Comparison of ENCODE assay signal across 13 cellular contexts in the genomic region with DNA sequence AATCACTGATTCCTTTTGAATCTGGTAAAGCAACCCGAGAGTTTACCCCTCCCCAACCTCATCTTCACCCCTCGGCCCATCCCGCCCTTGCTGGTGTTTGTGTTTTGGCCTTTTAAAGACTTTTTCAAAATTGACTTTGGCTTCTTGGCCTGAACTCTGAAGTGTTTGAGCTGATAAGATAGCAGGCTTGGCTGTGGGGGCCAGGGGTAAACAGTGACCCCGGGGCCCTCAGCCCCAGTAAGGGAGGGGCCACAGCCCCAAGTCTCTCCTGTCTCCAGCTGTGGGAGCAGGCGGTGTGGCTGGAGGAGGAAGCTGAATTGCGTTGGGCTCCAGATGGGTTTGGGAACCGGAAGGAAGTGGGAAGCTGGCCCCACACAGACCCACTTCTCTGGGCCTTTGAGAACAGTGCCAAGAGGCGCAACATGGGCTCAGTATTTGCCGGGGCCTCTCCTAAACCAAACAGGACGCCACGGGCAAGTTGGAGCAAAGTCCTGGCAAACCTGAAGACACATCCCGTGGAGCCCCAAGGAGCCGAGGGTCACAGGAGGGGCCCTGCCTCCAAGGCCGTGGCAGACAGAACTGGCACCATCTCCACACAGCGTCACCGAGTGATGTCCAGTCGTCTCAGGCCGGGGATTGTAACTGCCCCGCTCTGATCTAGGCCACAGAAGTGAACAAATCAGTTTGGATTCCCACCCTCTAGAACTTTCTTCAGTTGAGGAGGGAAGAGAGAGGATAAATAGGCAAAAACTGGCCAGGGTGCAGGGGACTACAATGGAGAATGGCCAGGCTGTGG. TPM values are rescaled to one million over a fixed set of nuclear protein-coding genes. Genes with fewer than 3 reads are reported as not detected.
DNase-seq lines count a peak whose midpoint lies in the region; ATAC-seq and TF ChIP-seq lines count a peak whose summit lies in the region.
"Had no signal": no experiment of that assay in that cellular context is flagged by ENCODE, and none has a peak within 500 bp of the region (broad histone marks: within the 10 kb centered on the region; RNA-seq: fewer than 3 reads in every experiment).

No MANE protein-coding gene starts in this region.

- WGBS in heart left ventricle, 4 donors: 55 to 63% (median 59%) methylated on average over 18 to 19 of the region's 19 CpGs

- DNase-seq in CD1c-positive myeloid dendritic cell (ENCODE audit: extremely low spot score): peak; percentile 45
- DNase-seq in RWPE2 (ENCODE audit: low spot score): no peak
- peak in 4 of 5 donors; percentile 25 to 70 (median 46) for DNase-seq in heart left ventricle
- no peak for DNase-seq in osteoblast (ENCODE audit: insufficient read length, low spot score, missing footprints)
- no peak for DNase-seq in stimulated activated naive CD4-positive, alpha-beta T cell treated with Interleukin-2 at 50 U/mL for 16 hours (lab: John Stamatoyannopoulos, UW)
- no peak for DNase-seq in NCI-H2081 (lab: John Stamatoyannopoulos, UW)
- DNase-seq in HUDEP-2 (lab: John Stamatoyannopoulos, UW; ENCODE audit: unreplicated experiment in 76 of 76): no peak
- no peak for DNase-seq in activated CD4-positive, CD25-positive, alpha-beta regulatory T cell (lab: John Stamatoyannopoulos, UW)
- DNase-seq: BE2C, ovary, SJCRH30, WERI-Rb-1 had no signal

- TF ChIP-seq CTCF in RWPE2 (IDR thresholded peaks at IDR 0.05; ENCODE audit: poor library complexity, severe bottlenecking): no peak
- no peak for TF ChIP-seq CTCF in heart left ventricle (IDR thresholded peaks at IDR 0.05)
- TF ChIP-seq CTCF in osteoblast (IDR thresholded peaks at IDR 0.05; ENCODE audit: extremely low read depth, low read depth, low read length): no peak

- no peaks in the 10 kb centered on the region for H3K79me2 ChIP-seq in osteoblast (ENCODE audit: insufficient read depth, low read length)

- H3K27me3 ChIP-seq in RWPE2 (ENCODE audit: insufficient read depth, poor library complexity, severe bottlenecking): no peaks in the 10 kb centered on the region
- H3K27me3 ChIP-seq in heart left ventricle: no peaks in the 10 kb centered on the region
- no peaks in the 10 kb centered on the region for H3K27me3 ChIP-seq in osteoblast (ENCODE audit: insufficient read depth, low read length)
- H3K27me3 ChIP-seq: BE2C, ovary had no signal

- ATAC-seq in RWPE2 (ENCODE audit: low read depth) (peak; percentile 3; the same call in 2 of the 3 replicates), heart left ventricle (peak in 2 of 4 donors; percentile 9 to 54)

- no peak overlapping the region for H3K4me2 ChIP-seq in osteoblast (ENCODE audit: insufficient read depth, low read length)

- no peak for TF ChIP-seq POLR2A in heart left ventricle (IDR thresholded peaks at IDR 0.05)

- peaks cover 19% of the 10 kb centered on the region for H3K4me1 ChIP-seq in RWPE2 (ENCODE audit: insufficient read depth, poor library complexity, severe bottlenecking)
- H3K4me1 ChIP-seq in heart left ventricle: peaks cover 0 to 49% (median 14%) of the 10 kb centered on the region in 12 donors
- H3K4me1 ChIP-seq in osteoblast (ENCODE audit: insufficient read depth, low read length): peaks cover 11% of the 10 kb centered on the region
- H3K4me1 ChIP-seq: BE2C had no signal

- peak overlapping the region; percentile 26 for H3K27ac ChIP-seq in RWPE2 (ENCODE audit: poor library complexity, severe bottlenecking)
- H3K27ac ChIP-seq in heart left ventricle: peak overlapping the region in 5 of 12 donors; percentile 24 to 49 (median 42)
- no peak overlapping the region for H3K27ac ChIP-seq in osteoblast (ENCODE audit: low read depth, low read length)
- H3K27ac ChIP-seq: ovary, SJCRH30, WERI-Rb-1 had no signal

- no peak overlapping the region for H3K4me3 ChIP-seq in RWPE2 (ENCODE audit: severe bottlenecking)
- H3K4me3 ChIP-seq in heart left ventricle: no peak overlapping the region
- no peak overlapping the region for H3K4me3 ChIP-seq in osteoblast (ENCODE audit: insufficient read depth, low read length)
- H3K4me3 ChIP-seq: GM12878, ovary, SJCRH30 had no signal

- intact Hi-C loops in heart left ventricle (cut with DNase I): loop anchor here in 7 of 10 donors (5.0 to 10.0 kb wide), 5 partner anchors 49 to 171 kb away; no protein-coding TSS in a partner anchor

- no peaks in the 10 kb centered on the region for H3K36me3 ChIP-seq in RWPE2 (ENCODE audit: low read depth)
- no peaks in the 10 kb centered on the region for H3K36me3 ChIP-seq in heart left ventricle
- H3K36me3 ChIP-seq in osteoblast (ENCODE audit: insufficient read depth, low read length): no peaks in the 10 kb centered on the region
- H3K36me3 ChIP-seq: BE2C, ovary, SJCRH30, WERI-Rb-1 had no signal

- H2AFZ ChIP-seq in osteoblast (ENCODE audit: low read length): peak overlapping the region; percentile 10

- H3K9me3 ChIP-seq in RWPE2 (ENCODE audit: severe bottlenecking) (no peaks in the 10 kb centered on the region), heart left ventricle (no peaks in the 10 kb centered on the region), osteoblast (ENCODE audit: low read depth, low read length) (no peaks in the 10 kb centered on the region)
- H3K9me3 ChIP-seq: BE2C, ovary, SJCRH30 had no signal

- no peaks in the 10 kb centered on the region for H4K20me1 ChIP-seq in osteoblast (ENCODE audit: insufficient read depth, low read length)

RNA-seq across cellular contexts. Expression of gene PTPN1, which starts 54.3 kb away (rescaled TPM):
- total RNA-seq in heart left ventricle (10 to 100 TPM; 24.2 to 63.3 (median 32.0) TPM), osteoblast (27.4 and 28.6 TPM in 2 replicates)
- polyA plus RNA-seq in heart left ventricle: 10 to 100 TPM; 18.5 to 93.8 TPM

Comparison
In these comparisons a context has a peak if more than half of its experiments do, and no peak if none do; other contexts are left out.
1. DNase-seq: peak in CD1c-positive myeloid dendritic cell (single experiment) and heart left ventricle (4 of 5); none in RWPE2 (single experiment), osteoblast (single experiment), stimulated activated naive CD4-positive, alpha-beta T cell treated with Interleukin-2 at 50 U/mL for 16 hours (single experiment), NCI-H2081 (0 of 2), HUDEP-2 (0 of 76) and activated CD4-positive, CD25-positive, alpha-beta regulatory T cell (0 of 4).